8 cellular contexts compared by ENCODE assay signal in genomic region chr1:91501527-91501859, GRCh38. TPM values are rescaled to one million over a fixed set of nuclear protein-coding genes. Genes with fewer than 3 reads are reported as not detected.
A peak's percentile ranks its signal among the peaks of the same experiment; 100 is the strongest.
DNase-seq lines count a peak whose midpoint lies in the region; ATAC-seq and TF ChIP-seq lines count a peak whose summit lies in the region.

No MANE protein-coding gene starts in this region.

- H3K9ac ChIP-seq in iPS-18a (ENCODE audit: low read length) (peak overlapping the region; percentile 86), subcutaneous abdominal adipose tissue (ENCODE audit: low read length in 5 of 5) (peak overlapping the region in 4 of 5 donors; percentile 83 to 93 (median 86))

- H3K27me3 ChIP-seq in iPS-18a (ENCODE audit: control insufficient read depth, insufficient read depth, low read length) (no peaks in the 10 kb centered on the region), subcutaneous abdominal adipose tissue (ENCODE audit: control insufficient read depth in 5 of 5, insufficient read depth in 4 of 5, low read length in 5 of 5) (no peaks in the 10 kb centered on the region)

- POLR2A ChIA-PET in activated CD4-positive, alpha-beta T cell treated with anti-CD3 and anti-CD28 coated beads, Interleukin-2, amount 10 ng/mL, durations not matched to agents 7 days and 5 days (lab: Charles Lee): interaction anchor here (0.6 kb wide), 1 partner anchor 198 kb away, joined by 3 read pairs; no protein-coding TSS in a partner anchor
- POLR2A ChIA-PET in WTC11 (lab: Charles Lee): interaction anchor here (0.6 to 3.3 kb wide), 2 partner anchors 97 to 691 kb away, joined by 3 to 18 read pairs; partner anchors contain the start of gene HFM1

- no peaks in the 10 kb centered on the region for H3K27me3 Mint-ChIP-seq in activated CD4-positive, alpha-beta T cell treated with anti-CD3 and anti-CD28 coated beads, Interleukin-2, amount 10 ng/mL, durations not matched to agents 7 days and 5 days
- no peaks in the 10 kb centered on the region for H3K27me3 Mint-ChIP-seq in WTC11 (ENCODE audit: low read depth)
- H3K27me3 Mint-ChIP-seq in T-helper 2 cell treated with Interferon-gamma antibody and Interleukin-4, amounts not matched to agents 5 μg/mL and 100 μg/mL, for 36 hours (ENCODE audit: low read depth): no peaks in the 10 kb centered on the region

- DNase-seq in activated CD4-positive, alpha-beta T cell treated with anti-CD3 and anti-CD28 coated beads, Interleukin-2, amount 10 ng/mL, durations not matched to agents 7 days and 5 days: peak; percentile 42
- no peak for DNase-seq in activated CD4-positive, alpha-beta T cell treated with anti-CD3 and anti-CD28 coated beads for 4 hours
- DNase-seq in HFF-Myc (ENCODE audit: extremely low read depth, low read depth) (no peak), NCI-H128 (lab: John Stamatoyannopoulos, UW; ENCODE audit: unreplicated experiment) (peak; percentile 47), WTC11 (ENCODE audit: low spot score) (no peak)
- DNase-seq in T-helper 2 cell treated with Interferon-gamma antibody and Interleukin-4, amounts not matched to agents 5 μg/mL and 100 μg/mL, for 36 hours (ENCODE audit: low spot score): no peak

- peak overlapping the region; percentile 91 for H3K27ac ChIP-seq in iPS-18a (ENCODE audit: low read length)
- peak overlapping the region; percentile 92 for H3K27ac ChIP-seq in subcutaneous abdominal adipose tissue (ENCODE audit: low read depth, low read length)

- H3K4me1 Mint-ChIP-seq in activated CD4-positive, alpha-beta T cell treated with anti-CD3 and anti-CD28 coated beads, Interleukin-2, amount 10 ng/mL, durations not matched to agents 7 days and 5 days: peaks cover 33% of the 10 kb centered on the region
- H3K4me1 Mint-ChIP-seq in WTC11: peaks cover 34% of the 10 kb centered on the region
- H3K4me1 Mint-ChIP-seq in T-helper 2 cell treated with Interferon-gamma antibody and Interleukin-4, amounts not matched to agents 5 μg/mL and 100 μg/mL, for 36 hours (ENCODE audit: low read depth): peaks cover 31% of the 10 kb centered on the region

- H3K4me1 ChIP-seq in iPS-18a (ENCODE audit: control insufficient read depth, low read depth, low read length): peaks cover 25% of the 10 kb centered on the region
- peaks cover 0 to 20% (median 13%) of the 10 kb centered on the region in 5 donors for H3K4me1 ChIP-seq in subcutaneous abdominal adipose tissue (ENCODE audit: control insufficient read depth in 5 of 5, insufficient read depth in 5 of 5, low read length in 5 of 5)

- CTCF ChIA-PET in activated CD4-positive, alpha-beta T cell treated with anti-CD3 and anti-CD28 coated beads, Interleukin-2, amount 10 ng/mL, durations not matched to agents 7 days and 5 days (lab: Charles Lee): interaction anchor here (0.6 to 2.3 kb wide), 6 partner anchors 12 to 367 kb away, joined by 3 to 7 read pairs (median 4); no protein-coding TSS in a partner anchor
- CTCF ChIA-PET in WTC11 (lab: Charles Lee): interaction anchor here (0.7 to 2.0 kb wide), 8 partner anchors 10 to 428 kb away, joined by 3 to 10 read pairs (median 4); partner anchors contain the start of gene HFM1

- TF ChIP-seq CTCF in HFF-Myc (IDR thresholded peaks at IDR 0.05; ENCODE audit: low read depth, low read length, missing control alignments): no peak
- TF ChIP-seq CTCF in WTC11 (IDR thresholded peaks at IDR 0.05): no peak

- H3K27ac Mint-ChIP-seq in activated CD4-positive, alpha-beta T cell treated with anti-CD3 and anti-CD28 coated beads, Interleukin-2, amount 10 ng/mL, durations not matched to agents 7 days and 5 days: no peak overlapping the region
- H3K27ac Mint-ChIP-seq in WTC11: no peak overlapping the region; the same call in 1 of the 2 replicates
- H3K27ac Mint-ChIP-seq in T-helper 2 cell treated with Interferon-gamma antibody and Interleukin-4, amounts not matched to agents 5 μg/mL and 100 μg/mL, for 36 hours: no peak overlapping the region

- H3K9me3 Mint-ChIP-seq in activated CD4-positive, alpha-beta T cell treated with anti-CD3 and anti-CD28 coated beads, Interleukin-2, amount 10 ng/mL, durations not matched to agents 7 days and 5 days: no peaks in the 10 kb centered on the region
- no peaks in the 10 kb centered on the region for H3K9me3 Mint-ChIP-seq in WTC11
- no peaks in the 10 kb centered on the region for H3K9me3 Mint-ChIP-seq in T-helper 2 cell treated with Interferon-gamma antibody and Interleukin-4, amounts not matched to agents 5 μg/mL and 100 μg/mL, for 36 hours

- no peak overlapping the region for H3K4me3 Mint-ChIP-seq in activated CD4-positive, alpha-beta T cell treated with anti-CD3 and anti-CD28 coated beads, Interleukin-2, amount 10 ng/mL, durations not matched to agents 7 days and 5 days
- H3K4me3 Mint-ChIP-seq in WTC11: no peak overlapping the region
- H3K4me3 Mint-ChIP-seq in T-helper 2 cell treated with Interferon-gamma antibody and Interleukin-4, amounts not matched to agents 5 μg/mL and 100 μg/mL, for 36 hours: no peak overlapping the region

- peak; percentile 34 for ATAC-seq in WTC11

- H3K9me3 ChIP-seq in iPS-18a (ENCODE audit: control insufficient read depth, low read depth, low read length): no peaks in the 10 kb centered on the region
- no peaks in the 10 kb centered on the region for H3K9me3 ChIP-seq in subcutaneous abdominal adipose tissue (ENCODE audit: control insufficient read depth in 5 of 5, low read length in 5 of 5)

- H3K36me3 Mint-ChIP-seq in activated CD4-positive, alpha-beta T cell treated with anti-CD3 and anti-CD28 coated beads, Interleukin-2, amount 10 ng/mL, durations not matched to agents 7 days and 5 days (ENCODE audit: low read depth): peaks cover 19% of the 10 kb centered on the region
- H3K36me3 Mint-ChIP-seq in WTC11: peaks cover 6% of the 10 kb centered on the region; the same call in 1 of the 2 replicates
- peaks cover 15% of the 10 kb centered on the region for H3K36me3 Mint-ChIP-seq in T-helper 2 cell treated with Interferon-gamma antibody and Interleukin-4, amounts not matched to agents 5 μg/mL and 100 μg/mL, for 36 hours (ENCODE audit: low read depth)

- peaks cover 4% of the 10 kb centered on the region for H3K36me3 ChIP-seq in iPS-18a (ENCODE audit: control insufficient read depth, low read depth, low read length)
- H3K36me3 ChIP-seq in subcutaneous abdominal adipose tissue (ENCODE audit: control insufficient read depth in 5 of 5, insufficient read depth in 5 of 5, low read length in 5 of 5): no peaks in the 10 kb centered on the region

- H3K4me3 ChIP-seq in HFF-Myc (replicated peaks; ENCODE audit: low read depth, low read length) (peak overlapping the region; percentile 68), iPS-18a (ENCODE audit: low read length) (peak overlapping the region; percentile 76), subcutaneous abdominal adipose tissue (ENCODE audit: low read depth in 1 of 5, low read length in 5 of 5) (peak overlapping the region; percentile 65 to 94 (median 85))

TF ChIP-seq in WTC11, 78 proteins besides CTCF, POLR2A, EP300 and RAD21:
- TF ChIP-seq ATF6 (CRISPR knock-in tag; IDR thresholded peaks at IDR 0.05) (no peak), ZNF396 (CRISPR knock-in tag; IDR thresholded peaks at IDR 0.05; ENCODE audit: borderline replicate concordance) (no peak), SOX15 (CRISPR knock-in tag; IDR thresholded peaks at IDR 0.05) (no peak), JUN (CRISPR knock-in tag; IDR thresholded peaks at IDR 0.05) (no peak), JAZF1 (CRISPR knock-in tag; IDR thresholded peaks at IDR 0.05) (no peak), ZBTB21 (CRISPR knock-in tag; IDR thresholded peaks at IDR 0.05; ENCODE audit: borderline replicate concordance) (no peak), CREB1 (CRISPR knock-in tag; IDR thresholded peaks at IDR 0.05) (no peak), TP53 (CRISPR knock-in tag; IDR thresholded peaks at IDR 0.05) (no peak), ZNF512 (CRISPR knock-in tag; IDR thresholded peaks at IDR 0.05; ENCODE audit: borderline replicate concordance) (no peak), RELA (CRISPR knock-in tag; IDR thresholded peaks at IDR 0.05; ENCODE audit: borderline replicate concordance) (no peak), CREM (CRISPR knock-in tag; IDR thresholded peaks at IDR 0.05) (no peak)
TF ChIP-seq in WTC11: peak in this region for 0.

RNA-seq across cellular contexts. Expression of gene CDC7, which starts 0.8 kb away (rescaled TPM):
- total RNA-seq in activated CD4-positive, alpha-beta T cell treated with anti-CD3 and anti-CD28 coated beads, Interleukin-2, amount 10 ng/mL, durations not matched to agents 7 days and 5 days: 10 to 100 TPM; 31.4 to 34.7 TPM
- total RNA-seq in WTC11 (2021): 41.3 to 49.9 TPM (median 46.9 TPM) in 3 replicates

Comparison
In these comparisons a context has a peak if more than half of its experiments do, and no peak if none do; other contexts are left out.
1. DNase-seq: peak in activated CD4-positive, alpha-beta T cell treated with anti-CD3 and anti-CD28 coated beads, Interleukin-2, amount 10 ng/mL, durations not matched to agents 7 days and 5 days (single experiment) and NCI-H128 (single experiment); none in activated CD4-positive, alpha-beta T cell treated with anti-CD3 and anti-CD28 coated beads for 4 hours (0 of 2), HFF-Myc (single experiment), WTC11 (single experiment) and T-helper 2 cell treated with Interferon-gamma antibody and Interleukin-4, amounts not matched to agents 5 μg/mL and 100 μg/mL, for 36 hours (single experiment).
2. Peak in every context shown above with its lines, with median percentiles within 50 percentile points of each other: H3K4me3 ChIP-seq.